Comparison of ENCODE assay signal across 1 cellular context in genomic region chr5:151755383-151755782, GRCh38.
TF ChIP-seq lines count a peak whose summit lies in the region.

No MANE protein-coding gene starts in this region.

TF ChIP-seq in K562, 482 proteins besides CTCF, POLR2A, EP300 and RAD21:
- TF ChIP-seq RFX1 (IDR thresholded peaks at IDR 0.05) (no peak), DPF2 (IDR thresholded peaks at IDR 0.05) (0 out of 2 replicates have a peak, but pooled peaks have one; percentile 10), NFE2L1 (tag; IDR thresholded peaks at IDR 0.05; ENCODE audit: borderline replicate concordance, low read depth) (no peak)
